ENCODE assay signal across 1 cellular context in the genomic region with DNA sequence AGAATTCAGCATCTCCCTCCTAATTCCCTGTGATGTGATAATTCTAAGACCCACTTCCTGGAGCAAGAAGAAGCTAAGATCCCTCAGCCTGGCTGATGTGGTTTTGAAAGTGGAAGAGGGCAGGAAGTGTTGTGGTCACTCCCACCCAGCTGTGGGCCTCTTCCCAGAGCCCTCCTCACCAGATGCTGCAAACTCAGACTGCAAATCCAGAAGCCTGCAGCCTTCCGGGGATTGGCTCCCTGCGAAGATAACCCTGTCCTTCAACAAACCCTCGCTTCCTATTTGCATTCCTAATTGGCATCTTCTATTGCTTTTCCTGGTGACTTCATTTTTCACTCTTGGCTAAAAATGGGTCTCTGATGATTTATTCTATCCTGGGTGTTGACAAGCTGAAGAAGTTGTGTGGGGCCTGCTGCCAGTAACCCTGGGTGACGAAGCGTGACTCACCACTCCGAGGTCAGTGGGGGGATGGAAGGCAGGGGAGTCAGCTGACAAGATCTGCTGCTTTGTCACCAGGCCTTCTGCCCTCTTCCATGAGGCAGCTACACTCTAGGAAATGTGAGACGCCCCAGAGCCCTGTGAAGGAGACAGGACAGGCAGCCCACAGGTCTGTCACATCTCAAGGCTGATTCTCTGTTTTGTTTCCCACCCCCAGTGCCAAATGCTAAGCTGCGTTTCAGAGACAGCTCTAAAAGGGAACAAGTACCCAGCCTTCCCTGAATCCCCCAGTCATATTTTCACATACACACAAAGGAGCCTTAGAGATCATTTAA.
A peak's percentile ranks its signal among the peaks of the same experiment; 100 is the strongest.
TF ChIP-seq lines count a peak whose summit lies in the region.

No MANE protein-coding gene starts in this region.

TF ChIP-seq in K562, 482 proteins besides CTCF, POLR2A, EP300 and RAD21 (continued from another document and continues in another):
- peak; percentile 74 to 87 for TF ChIP-seq E2F6 (IDR thresholded peaks at IDR 0.05; ENCODE audit: borderline replicate concordance in 1 of 2, extremely low read depth in 1 of 2, insufficient read depth in 1 of 2, insufficient read length in 1 of 2, low read depth in 1 of 2, low read length in 1 of 2, poor library complexity in 1 of 2, severe bottlenecking in 1 of 2)
- peak; percentile 94 for TF ChIP-seq TBP (optimal IDR thresholded peaks at IDR 0.05; ENCODE audit: low read depth, low read length)
- TF ChIP-seq FOXM1 (IDR thresholded peaks at IDR 0.05; ENCODE audit: low read depth): peak; percentile 45
- TF ChIP-seq FOXM1 (CRISPR knock-in tag; IDR thresholded peaks at IDR 0.05; ENCODE audit: low read depth): no peak; the same call in 1 of the 2 replicates
- peak; percentile 48; the same call in 1 of the 2 replicates for TF ChIP-seq GATA2 (CRISPR knock-in tag; IDR thresholded peaks at IDR 0.05)
- peak; percentile 99 for TF ChIP-seq TAF9B (IDR thresholded peaks at IDR 0.05; ENCODE audit: partially characterized antibody)
- TF ChIP-seq MGA (IDR thresholded peaks at IDR 0.05): peak; percentile 93
- peak; percentile 37 to 62; a peak in 2 of 4 replicates for TF ChIP-seq TEAD1 (CRISPR knock-in tag; IDR thresholded peaks at IDR 0.05)
- TF ChIP-seq, protein P1, sequence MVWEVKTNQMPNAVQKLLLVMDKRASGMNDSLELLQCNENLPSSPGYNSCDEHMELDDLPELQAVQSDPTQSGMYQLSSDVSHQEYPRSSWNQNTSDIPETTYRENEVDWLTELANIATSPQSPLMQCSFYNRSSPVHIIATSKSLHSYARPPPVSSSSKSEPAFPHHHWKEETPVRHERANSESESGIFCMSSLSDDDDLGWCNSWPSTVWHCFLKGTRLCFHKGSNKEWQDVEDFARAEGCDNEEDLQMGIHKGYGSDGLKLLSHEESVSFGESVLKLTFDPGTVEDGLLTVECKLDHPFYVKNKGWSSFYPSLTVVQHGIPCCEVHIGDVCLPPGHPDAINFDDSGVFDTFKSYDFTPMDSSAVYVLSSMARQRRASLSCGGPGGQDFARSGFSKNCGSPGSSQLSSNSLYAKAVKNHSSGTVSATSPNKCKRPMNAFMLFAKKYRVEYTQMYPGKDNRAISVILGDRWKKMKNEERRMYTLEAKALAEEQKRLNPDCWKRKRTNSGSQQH (CRISPR knock-in tag; IDR thresholded peaks at IDR 0.05): no peak; the same call in 1 of the 2 replicates
- TF ChIP-seq, protein P2, sequence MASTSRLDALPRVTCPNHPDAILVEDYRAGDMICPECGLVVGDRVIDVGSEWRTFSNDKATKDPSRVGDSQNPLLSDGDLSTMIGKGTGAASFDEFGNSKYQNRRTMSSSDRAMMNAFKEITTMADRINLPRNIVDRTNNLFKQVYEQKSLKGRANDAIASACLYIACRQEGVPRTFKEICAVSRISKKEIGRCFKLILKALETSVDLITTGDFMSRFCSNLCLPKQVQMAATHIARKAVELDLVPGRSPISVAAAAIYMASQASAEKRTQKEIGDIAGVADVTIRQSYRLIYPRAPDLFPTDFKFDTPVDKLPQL (IDR thresholded peaks at IDR 0.05; ENCODE audit: extremely low read depth, insufficient read length): peak; percentile 48
- TF ChIP-seq, protein P3, sequence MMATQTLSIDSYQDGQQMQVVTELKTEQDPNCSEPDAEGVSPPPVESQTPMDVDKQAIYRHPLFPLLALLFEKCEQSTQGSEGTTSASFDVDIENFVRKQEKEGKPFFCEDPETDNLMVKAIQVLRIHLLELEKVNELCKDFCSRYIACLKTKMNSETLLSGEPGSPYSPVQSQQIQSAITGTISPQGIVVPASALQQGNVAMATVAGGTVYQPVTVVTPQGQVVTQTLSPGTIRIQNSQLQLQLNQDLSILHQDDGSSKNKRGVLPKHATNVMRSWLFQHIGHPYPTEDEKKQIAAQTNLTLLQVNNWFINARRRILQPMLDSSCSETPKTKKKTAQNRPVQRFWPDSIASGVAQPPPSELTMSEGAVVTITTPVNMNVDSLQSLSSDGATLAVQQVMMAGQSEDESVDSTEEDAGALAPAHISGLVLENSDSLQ (IDR thresholded peaks at IDR 0.05): peak; percentile 98
- TF ChIP-seq CHD1 (IDR thresholded peaks at IDR 0.05; ENCODE audit: low read length): no peak
- TF ChIP-seq TOE1 (IDR thresholded peaks at IDR 0.05; ENCODE audit: borderline replicate concordance): peak; percentile 94
- no peak for TF ChIP-seq TOE1 (CRISPR knock-in tag; IDR thresholded peaks at IDR 0.05; ENCODE audit: borderline replicate concordance, low read depth)
- peak; percentile 93 for TF ChIP-seq HDAC2 (IDR thresholded peaks at IDR 0.05)
- TF ChIP-seq ETV5 (CRISPR knock-in tag; IDR thresholded peaks at IDR 0.05; ENCODE audit: low read depth): peak; percentile 97
- TF ChIP-seq ETV1 (tag; conservative IDR thresholded peaks at IDR 0.05; ENCODE audit: low read depth): peak; percentile 97
- TF ChIP-seq NRF1 (conservative IDR thresholded peaks at IDR 0.05 in 1 of 2, IDR thresholded peaks at IDR 0.05 in 1 of 2): peak; percentile 18 to 31; a peak in 1 of 4 replicates
- peak; percentile 77 for TF ChIP-seq RBFOX2 (IDR thresholded peaks at IDR 0.05; ENCODE audit: low read depth, low read length)
- TF ChIP-seq MEIS2 (IDR thresholded peaks at IDR 0.05; ENCODE audit: partially characterized antibody): peak; percentile 100
- TF ChIP-seq BCL6 (CRISPR knock-in tag; IDR thresholded peaks at IDR 0.05): 0 out of 2 replicates have a peak, but pooled peaks have one; percentile 13
- no peak for TF ChIP-seq SIRT6 (IDR thresholded peaks at IDR 0.05; ENCODE audit: low read depth, low read length)
- TF ChIP-seq NR3C1 (CRISPR knock-in tag; IDR thresholded peaks at IDR 0.05): no peak
- peak; percentile 90 for TF ChIP-seq RAD51 (IDR thresholded peaks at IDR 0.05; ENCODE audit: borderline replicate concordance, low read depth)
- TF ChIP-seq HDAC3 (IDR thresholded peaks at IDR 0.05; ENCODE audit: borderline replicate concordance, partially characterized antibody): peak; percentile 95
- peak; percentile 43 for TF ChIP-seq ETS1 (conservative IDR thresholded peaks at IDR 0.05; ENCODE audit: control insufficient read depth, low read depth, low read length)
- no peak for TF ChIP-seq HNRNPK (IDR thresholded peaks at IDR 0.05; ENCODE audit: low read depth, low read length, poor library complexity, severe bottlenecking)
- TF ChIP-seq KDM5B (IDR thresholded peaks at IDR 0.05; ENCODE audit: insufficient replicate concordance, low read depth, low read length): peak; percentile 76
- TF ChIP-seq FUS (optimal IDR thresholded peaks at IDR 0.05; ENCODE audit: low read depth, low read length): no peak
- TF ChIP-seq GTF2E2 (tag; IDR thresholded peaks at IDR 0.05): no peak; the same call in none of the 2 replicates
- no peak; the same call in 1 of the 2 replicates for TF ChIP-seq PHF21A (IDR thresholded peaks at IDR 0.05; ENCODE audit: borderline replicate concordance, low read depth)
- peak; percentile 66 for TF ChIP-seq TEAD4 (IDR thresholded peaks at IDR 0.05; ENCODE audit: low read length)
- TF ChIP-seq TEAD4 (CRISPR knock-in tag; IDR thresholded peaks at IDR 0.05; ENCODE audit: borderline replicate concordance): no peak
- 0 out of 2 replicates have a peak, but pooled peaks have one; percentile 52 for TF ChIP-seq ZNF354B (CRISPR knock-in tag; IDR thresholded peaks at IDR 0.05)
